In the genomic region with DNA sequence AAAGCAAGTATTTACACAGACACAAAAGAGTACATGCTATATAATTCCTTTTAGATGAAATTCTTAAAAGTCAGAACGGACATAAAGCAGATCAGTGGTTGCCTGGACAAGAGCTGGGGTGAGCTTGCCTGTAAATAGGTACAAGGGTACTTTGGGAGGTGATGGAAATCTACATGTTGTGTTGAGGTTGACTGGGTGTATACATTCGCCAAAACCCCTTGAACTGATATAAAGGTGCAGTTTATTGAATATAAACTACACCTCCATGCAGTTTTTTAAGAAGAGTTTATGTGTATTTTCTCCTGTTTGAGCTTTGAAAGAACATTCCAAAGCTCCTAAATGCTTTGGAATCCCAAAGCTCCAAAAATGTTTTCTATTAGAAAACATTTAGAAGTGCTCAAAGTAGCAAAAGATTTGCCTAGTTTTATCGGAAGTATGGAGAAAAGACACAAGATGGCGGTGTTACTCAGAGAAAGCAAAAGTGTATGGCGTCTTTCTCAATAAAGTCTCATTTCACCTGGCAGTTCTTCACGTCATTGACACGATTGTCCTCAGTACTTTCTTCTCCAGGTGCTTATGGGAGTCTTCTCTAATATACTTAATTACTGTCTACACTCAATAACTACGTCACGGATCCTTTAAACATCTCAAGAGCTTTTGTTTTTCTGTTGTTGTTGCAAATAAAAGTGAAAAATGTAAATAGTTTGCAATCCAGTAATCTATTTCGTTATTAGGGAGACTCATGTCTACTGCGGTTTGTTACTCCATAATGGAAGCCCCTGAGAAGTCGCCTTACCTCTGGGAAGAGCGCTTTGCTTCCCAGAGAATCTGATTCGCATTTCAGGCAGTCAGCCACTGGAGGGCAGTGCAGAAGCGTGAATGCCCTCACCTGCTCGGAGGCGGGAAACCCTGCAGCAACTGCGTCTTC, we compare ENCODE assay signal across 8 cellular contexts. TPM values are rescaled to one million over a fixed set of nuclear protein-coding genes. Genes with fewer than 3 reads are reported as not detected.
DNase-seq lines count a peak whose midpoint lies in the region; ATAC-seq and TF ChIP-seq lines count a peak whose summit lies in the region.

No MANE protein-coding gene starts in this region.

- H3K36me3 ChIP-seq in body of pancreas (replicated peaks in 1 of 2; ENCODE audit: insufficient read depth in 1 of 2, low read depth in 2 of 2) (no peaks in the 10 kb centered on the region), iPS-15b (ENCODE audit: control insufficient read depth, insufficient read depth, low read length) (no peaks in the 10 kb centered on the region), skeletal muscle tissue (ENCODE audit: control insufficient read depth in 3 of 3, insufficient read depth in 3 of 3, low read length in 3 of 3) (no peaks in the 10 kb centered on the region)

- 14 to 15% methylated on average over 18 of the region's 18 CpGs for WGBS in body of pancreas, 2 donors

- ATAC-seq in HG02840 (IDR thresholded peaks at IDR 0.05; ENCODE audit: low FRiP score, unreplicated experiment) (peak; percentile 83), body of pancreas (peak; percentile 99), HG02973 (IDR thresholded peaks at IDR 0.05; ENCODE audit: unreplicated experiment) (no peak)

- peak overlapping the region in 3 of 4 donors; percentile 35 to 59 (median 53) for H3K27ac ChIP-seq in body of pancreas
- no peak overlapping the region for H3K27ac ChIP-seq in skeletal muscle tissue (ENCODE audit: low read depth, low read length)

- peaks cover 5% of the 10 kb centered on the region for H3K4me1 ChIP-seq in body of pancreas
- H3K4me1 ChIP-seq in iPS-15b (ENCODE audit: control insufficient read depth, insufficient read depth, low read length) = no peaks in the 10 kb centered on the region
- peaks cover 0 to 4% (median 0%) of the 10 kb centered on the region in 3 donors for H3K4me1 ChIP-seq in skeletal muscle tissue (ENCODE audit: control insufficient read depth in 3 of 3, insufficient read depth in 3 of 3, low read length in 3 of 3)

- intact Hi-C loops in body of pancreas (cut with DNase I) = no loop called here

- H3K9me3 ChIP-seq in body of pancreas (no peaks in the 10 kb centered on the region), iPS-15b (ENCODE audit: control insufficient read depth, insufficient read depth, low read length) (peaks cover 7% of the 10 kb centered on the region), skeletal muscle tissue (ENCODE audit: control insufficient read depth in 3 of 3, low read length in 3 of 3) (no peaks in the 10 kb centered on the region)

- H3K27me3 ChIP-seq in body of pancreas = no peaks in the 10 kb centered on the region
- no peaks in the 10 kb centered on the region for H3K27me3 ChIP-seq in iPS-15b (ENCODE audit: control insufficient read depth, insufficient read depth, low read length)
- H3K27me3 ChIP-seq in skeletal muscle tissue (ENCODE audit: control insufficient read depth in 3 of 3, insufficient read depth in 3 of 3, low read length in 3 of 3) = no peaks in the 10 kb centered on the region

- peak; percentile 76 for TF ChIP-seq CTCF in GM12875 (IDR thresholded peaks at IDR 0.05; ENCODE audit: borderline replicate concordance, insufficient read depth, low read depth, low read length)
- peak; percentile 59 to 94 (median 89) for TF ChIP-seq CTCF in body of pancreas (IDR thresholded peaks at IDR 0.05)

- TF ChIP-seq POLR2A in body of pancreas (IDR thresholded peaks at IDR 0.05) = peak in 1 of 3 donors; percentile 16

- peak; percentile 93 for DNase-seq in NCI-H1694 (lab: John Stamatoyannopoulos, UW)
- peak; percentile 20 for DNase-seq in T-helper 22 cell (ENCODE audit: low read depth)
- DNase-seq in body of pancreas = peak; percentile 89 to 92 (median 89)

- H3K9ac ChIP-seq in iPS-15b (ENCODE audit: low read depth, low read length) (no peak overlapping the region), skeletal muscle tissue (ENCODE audit: low read depth in 1 of 3, low read length in 3 of 3) (peak overlapping the region; percentile 58 to 67 (median 61))

- H3K4me3 ChIP-seq in GM12875 (ENCODE audit: low read depth, low read length) (no peak overlapping the region), body of pancreas (no peak overlapping the region), iPS-15b (ENCODE audit: low read depth, low read length) (peak overlapping the region; percentile 4), skeletal muscle tissue (ENCODE audit: low read length in 3 of 3) (peak overlapping the region; percentile 58 to 67 (median 60))

RNA-seq across cellular contexts. Expression of a gene that starts 14.7 kb away (rescaled TPM):
- total RNA-seq in body of pancreas = 100 to 1,000 TPM; 119 to 120 TPM
- 196 TPM for total RNA-seq in skeletal muscle tissue

Comparison
In these comparisons a context has a peak if more than half of its experiments do, and no peak if none do; other contexts are left out.
1. H3K4me3 ChIP-seq: peak in iPS-15b (single experiment) and skeletal muscle tissue (3 of 3); none in GM12875 (single experiment) and body of pancreas (0 of 2).
2. DNase-seq: peak in every context shown above with its lines; median percentile 93 in NCI-H1694; 89 in body of pancreas; 20 in T-helper 22 cell.